1 cellular context compared by ENCODE assay signal in genomic region chr4:129950217-129950616, GRCh38.
TF ChIP-seq lines count a peak whose summit lies in the region.

No MANE protein-coding gene starts in this region.

TF ChIP-seq in GM12878, 131 proteins besides CTCF, POLR2A, EP300 and RAD21 (continued from another document):
- TF ChIP-seq PKNOX1 (IDR thresholded peaks at IDR 0.05) = no peak
- TF ChIP-seq MEF2A (IDR thresholded peaks at IDR 0.05; ENCODE audit: insufficient read depth, low read depth, low read length) = no peak
- no peak for TF ChIP-seq RELA (IDR thresholded peaks at IDR 0.05; ENCODE audit: borderline replicate concordance, partially characterized antibody)
- TF ChIP-seq EED (IDR thresholded peaks at IDR 0.05; ENCODE audit: low read depth) = no peak
- no peak for TF ChIP-seq BHLHE40 (IDR thresholded peaks at IDR 0.05; ENCODE audit: borderline replicate concordance in 1 of 2, low read depth in 2 of 2, low read length in 1 of 2)
- TF ChIP-seq, protein P1, sequence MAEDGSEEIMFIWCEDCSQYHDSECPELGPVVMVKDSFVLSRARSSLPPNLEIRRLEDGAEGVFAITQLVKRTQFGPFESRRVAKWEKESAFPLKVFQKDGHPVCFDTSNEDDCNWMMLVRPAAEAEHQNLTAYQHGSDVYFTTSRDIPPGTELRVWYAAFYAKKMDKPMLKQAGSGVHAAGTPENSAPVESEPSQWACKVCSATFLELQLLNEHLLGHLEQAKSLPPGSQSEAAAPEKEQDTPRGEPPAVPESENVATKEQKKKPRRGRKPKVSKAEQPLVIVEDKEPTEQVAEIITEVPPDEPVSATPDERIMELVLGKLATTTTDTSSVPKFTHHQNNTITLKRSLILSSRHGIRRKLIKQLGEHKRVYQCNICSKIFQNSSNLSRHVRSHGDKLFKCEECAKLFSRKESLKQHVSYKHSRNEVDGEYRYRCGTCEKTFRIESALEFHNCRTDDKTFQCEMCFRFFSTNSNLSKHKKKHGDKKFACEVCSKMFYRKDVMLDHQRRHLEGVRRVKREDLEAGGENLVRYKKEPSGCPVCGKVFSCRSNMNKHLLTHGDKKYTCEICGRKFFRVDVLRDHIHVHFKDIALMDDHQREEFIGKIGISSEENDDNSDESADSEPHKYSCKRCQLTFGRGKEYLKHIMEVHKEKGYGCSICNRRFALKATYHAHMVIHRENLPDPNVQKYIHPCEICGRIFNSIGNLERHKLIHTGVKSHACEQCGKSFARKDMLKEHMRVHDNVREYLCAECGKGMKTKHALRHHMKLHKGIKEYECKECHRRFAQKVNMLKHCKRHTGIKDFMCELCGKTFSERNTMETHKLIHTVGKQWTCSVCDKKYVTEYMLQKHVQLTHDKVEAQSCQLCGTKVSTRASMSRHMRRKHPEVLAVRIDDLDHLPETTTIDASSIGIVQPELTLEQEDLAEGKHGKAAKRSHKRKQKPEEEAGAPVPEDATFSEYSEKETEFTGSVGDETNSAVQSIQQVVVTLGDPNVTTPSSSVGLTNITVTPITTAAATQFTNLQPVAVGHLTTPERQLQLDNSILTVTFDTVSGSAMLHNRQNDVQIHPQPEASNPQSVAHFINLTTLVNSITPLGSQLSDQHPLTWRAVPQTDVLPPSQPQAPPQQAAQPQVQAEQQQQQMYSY (CRISPR knock-in tag; IDR thresholded peaks at IDR 0.05) = no peak
- no peak for TF ChIP-seq SMC3 (IDR thresholded peaks at IDR 0.05; ENCODE audit: borderline replicate concordance, low read length)
- no peak for TF ChIP-seq FOXK2 (IDR thresholded peaks at IDR 0.05)
- TF ChIP-seq NR2C1 (IDR thresholded peaks at IDR 0.05) = no peak
- TF ChIP-seq STAT1 (conservative IDR thresholded peaks at IDR 0.05) = no peak
- TF ChIP-seq TARDBP (IDR thresholded peaks at IDR 0.05; ENCODE audit: borderline replicate concordance) = no peak
- TF ChIP-seq ZBED1 (IDR thresholded peaks at IDR 0.05; ENCODE audit: borderline replicate concordance) = no peak
